7 cellular contexts compared by ENCODE assay signal in the genomic region with DNA sequence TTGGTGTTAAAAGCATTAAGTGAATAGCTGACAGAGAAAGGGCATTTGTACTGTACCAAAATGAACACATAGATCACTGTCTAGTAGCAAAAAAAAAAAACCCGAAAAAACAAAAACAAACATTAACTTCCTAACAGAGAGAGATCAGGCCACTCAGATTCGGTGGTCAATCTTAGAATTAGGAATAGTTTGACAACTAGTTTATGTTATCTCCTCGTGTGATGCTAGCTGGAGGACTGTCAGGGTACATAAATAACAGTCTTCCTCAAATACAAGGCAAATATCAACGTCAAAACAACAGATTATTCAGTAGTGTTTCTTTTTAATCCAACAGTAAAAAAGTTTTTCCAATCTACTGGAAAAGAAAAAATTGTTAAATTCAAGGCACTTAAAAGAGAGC. TPM values are rescaled to one million over a fixed set of nuclear protein-coding genes. Genes with fewer than 3 reads are reported as not detected.
A peak's percentile ranks its signal among the peaks of the same experiment; 100 is the strongest.
DNase-seq lines count a peak whose midpoint lies in the region; ATAC-seq, FAIRE-seq and TF ChIP-seq lines count a peak whose summit lies in the region.

No MANE protein-coding gene starts in this region.

- DNase-seq in kidney (no peak), SKM-1 (lab: John Stamatoyannopoulos, UW; ENCODE audit: unreplicated experiment) (no peak)
- DNase-seq in effector CD4-positive, alpha-beta T cell: no peak

- H3K27me3 ChIP-seq in HUES6 (ENCODE audit: control insufficient read depth, insufficient read depth, low read length) (no peaks in the 10 kb centered on the region), subcutaneous abdominal adipose tissue (ENCODE audit: control insufficient read depth in 5 of 5, insufficient read depth in 4 of 5, low read length in 5 of 5) (no peaks in the 10 kb centered on the region)

- peak overlapping the region; percentile 95 for H3K4me3 Mint-ChIP-seq in activated naive CD8-positive, alpha-beta T cell

- no peak for FAIRE-seq in kidney (lab: Jason Lieb, UNC)

- peak overlapping the region; percentile 95 for H3K27ac Mint-ChIP-seq in activated naive CD8-positive, alpha-beta T cell

- no peaks in the 10 kb centered on the region for H3K9me3 ChIP-seq in HUES6 (ENCODE audit: control insufficient read depth, insufficient read depth, low read depth, low read length)
- no peaks in the 10 kb centered on the region for H3K9me3 ChIP-seq in kidney (ENCODE audit: control insufficient read depth in 1 of 2, low read length in 2 of 2)
- H3K9me3 ChIP-seq in subcutaneous abdominal adipose tissue (ENCODE audit: control insufficient read depth in 5 of 5, low read length in 5 of 5): no peaks in the 10 kb centered on the region

- H3K27ac ChIP-seq in HUES6 (ENCODE audit: low read depth, low read length) (no peak overlapping the region), kidney (ENCODE audit: low read depth in 2 of 2, low read length in 2 of 2) (peak overlapping the region in 1 of 2 donors; percentile 93), subcutaneous abdominal adipose tissue (ENCODE audit: low read depth, low read length) (peak overlapping the region; percentile 95)

- no peaks in the 10 kb centered on the region for H3K9me3 Mint-ChIP-seq in activated naive CD8-positive, alpha-beta T cell (ENCODE audit: low read depth)

- H3K27me3 Mint-ChIP-seq in activated naive CD8-positive, alpha-beta T cell: no peaks in the 10 kb centered on the region

- no peak overlapping the region for H3K9ac ChIP-seq in HUES6 (ENCODE audit: low read length)
- peak overlapping the region in 1 of 2 donors; percentile 93 for H3K9ac ChIP-seq in kidney (ENCODE audit: low read length in 2 of 2)
- H3K9ac ChIP-seq in subcutaneous abdominal adipose tissue (ENCODE audit: low read length in 5 of 5): peak overlapping the region in 4 of 5 donors; percentile 59 to 96 (median 92)

- TF ChIP-seq CTCF in kidney (IDR thresholded peaks at IDR 0.05; ENCODE audit: borderline replicate concordance, extremely low read depth, insufficient read depth): no peak

- intact Hi-C loops in kidney (cut with DNase I): no loop called here

- H3K4me3 ChIP-seq in HUES6 (ENCODE audit: low read depth, low read length): peak overlapping the region; percentile 94
- peak overlapping the region; percentile 85 to 96 for H3K4me3 ChIP-seq in kidney (ENCODE audit: low read length in 2 of 2)
- H3K4me3 ChIP-seq in subcutaneous abdominal adipose tissue (ENCODE audit: low read depth in 1 of 5, low read length in 5 of 5): peak overlapping the region; percentile 77 to 92 (median 88)

- H3K4me1 ChIP-seq in HUES6 (ENCODE audit: control insufficient read depth, insufficient read depth, low read length) (peaks cover 10% of the 10 kb centered on the region; the same call in 1 of the 2 replicates), kidney (ENCODE audit: control insufficient read depth in 1 of 2, insufficient read depth in 1 of 2, low read depth in 1 of 2, low read length in 2 of 2) (peaks cover 8 to 9% of the 10 kb centered on the region in 2 donors), subcutaneous abdominal adipose tissue (ENCODE audit: control insufficient read depth in 5 of 5, insufficient read depth in 5 of 5, low read length in 5 of 5) (peaks cover 0 to 35% (median 22%) of the 10 kb centered on the region in 5 donors)

- ATAC-seq in GM21390 (IDR thresholded peaks at IDR 0.05; ENCODE audit: unreplicated experiment): no peak

- H3K36me3 Mint-ChIP-seq in activated naive CD8-positive, alpha-beta T cell: peaks cover 7% of the 10 kb centered on the region

- H3K4me1 Mint-ChIP-seq in activated naive CD8-positive, alpha-beta T cell (ENCODE audit: low read depth): peaks cover 44% of the 10 kb centered on the region

- H3K36me3 ChIP-seq in HUES6 (ENCODE audit: control insufficient read depth, insufficient read depth, low read length): peaks cover 15% of the 10 kb centered on the region
- peaks cover 0 to 2% of the 10 kb centered on the region in 2 donors for H3K36me3 ChIP-seq in kidney (ENCODE audit: control insufficient read depth in 1 of 2, insufficient read depth in 2 of 2, low read length in 2 of 2)
- H3K36me3 ChIP-seq in subcutaneous abdominal adipose tissue (ENCODE audit: control insufficient read depth in 5 of 5, insufficient read depth in 5 of 5, low read length in 5 of 5): peaks cover 0 to 6% (median 0%) of the 10 kb centered on the region in 5 donors

RNA-seq across cellular contexts. Expression of gene ZMYM5, which starts 1.7 kb away (rescaled TPM):
- 15.2 TPM for total RNA-seq in kidney
- 4.8 TPM for polyA plus RNA-seq in kidney (ENCODE audit: insufficient read depth, low read depth, low replicate concordance)
